In the genomic region with DNA sequence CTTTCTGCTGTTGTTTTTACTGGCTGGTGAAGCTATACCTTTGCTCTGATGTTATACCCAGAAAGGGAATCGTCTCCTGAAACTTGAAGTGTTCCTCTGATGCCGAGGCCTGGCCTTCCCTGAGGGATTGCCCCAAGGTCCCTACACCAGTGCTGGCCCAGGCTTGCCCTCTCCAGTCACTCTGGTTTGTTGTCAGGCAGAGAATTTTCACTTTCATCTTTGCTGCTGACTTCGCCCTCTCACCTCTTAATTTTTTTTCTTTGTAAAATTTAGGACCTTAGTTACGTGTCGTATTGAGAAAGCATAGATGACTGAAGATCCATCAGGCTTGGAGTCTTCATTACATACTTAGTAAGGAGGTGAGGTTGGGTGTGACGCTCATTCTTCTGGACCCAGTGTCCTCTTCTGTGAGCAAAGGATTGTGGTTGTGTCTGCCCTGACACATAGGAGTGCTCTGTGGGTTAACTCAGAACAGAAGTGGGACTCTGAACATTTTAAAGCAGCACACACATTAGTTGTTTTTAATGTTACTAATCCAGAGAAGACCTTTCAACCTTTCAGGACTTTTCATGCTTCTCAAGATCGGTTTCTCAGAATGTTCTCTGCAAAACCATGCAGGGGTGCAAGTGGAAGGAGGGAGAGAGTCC, we compare ENCODE assay signal across 10 cellular contexts. TPM values are rescaled to one million over a fixed set of nuclear protein-coding genes. Genes with fewer than 3 reads are reported as not detected.
DNase-seq lines count a peak whose midpoint lies in the region; ATAC-seq and TF ChIP-seq lines count a peak whose summit lies in the region.
"Had no signal": no experiment of that assay in that cellular context is flagged by ENCODE, and none has a peak within 500 bp of the region (broad histone marks: within the 10 kb centered on the region; RNA-seq: fewer than 3 reads in every experiment).

No MANE protein-coding gene starts in this region.

- TF ChIP-seq CTCF in GM20000 (IDR thresholded peaks at IDR 0.05; ENCODE audit: extremely low read depth, missing control alignments) (no peak), tibial nerve (IDR thresholded peaks at IDR 0.05) (no peak), HFFc6 (IDR thresholded peaks at IDR 0.05) (no peak), right atrium auricular region (IDR thresholded peaks at IDR 0.05) (no peak)

- H3K27me3 Mint-ChIP-seq in immature natural killer cell (ENCODE audit: low read depth in 3 of 3) (peaks cover 0 to 3% (median 0%) of the 10 kb centered on the region in 3 donors), HFFc6 (ENCODE audit: insufficient read depth) (no peaks in the 10 kb centered on the region)

- H3K4me1 Mint-ChIP-seq in immature natural killer cell (peaks cover 22 to 40% of the 10 kb centered on the region in 2 donors), HFFc6 (ENCODE audit: low read depth) (peaks cover 33% of the 10 kb centered on the region)

- H3K27ac ChIP-seq in tibial nerve (no peak overlapping the region), right atrium auricular region (no peak overlapping the region)
- H3K27ac ChIP-seq: adrenal gland had no signal

- H3K4me1 ChIP-seq in tibial nerve (no peaks in the 10 kb centered on the region), right atrium auricular region (peaks cover 0 to 8% of the 10 kb centered on the region in 2 donors)
- H3K4me1 ChIP-seq: adrenal gland had no signal

- H3K27me3 ChIP-seq in tibial nerve (no peaks in the 10 kb centered on the region), right atrium auricular region (no peaks in the 10 kb centered on the region)
- H3K27me3 ChIP-seq: adrenal gland had no signal

- no peak for TF ChIP-seq POLR2A in tibial nerve (IDR thresholded peaks at IDR 0.05)

- H3K4me3 ChIP-seq in tibial nerve (no peak overlapping the region), right atrium auricular region (no peak overlapping the region)
- H3K4me3 ChIP-seq: adrenal gland had no signal

- H3K36me3 ChIP-seq in tibial nerve (no peaks in the 10 kb centered on the region), right atrium auricular region (no peaks in the 10 kb centered on the region)
- H3K36me3 ChIP-seq: adrenal gland had no signal

- no peak for TF ChIP-seq EP300 in tibial nerve (IDR thresholded peaks at IDR 0.05)

- no peaks in the 10 kb centered on the region for H3K9me3 ChIP-seq in tibial nerve
- H3K9me3 ChIP-seq in right atrium auricular region: no peaks in the 10 kb centered on the region
- H3K9me3 ChIP-seq: adrenal gland had no signal

- H3K4me3 Mint-ChIP-seq in immature natural killer cell: peak overlapping the region in 1 of 5 donors; percentile 27
- H3K4me3 Mint-ChIP-seq in HFFc6: no peak overlapping the region

- no peaks in the 10 kb centered on the region for H3K36me3 Mint-ChIP-seq in immature natural killer cell
- no peaks in the 10 kb centered on the region; the same call in 1 of the 2 replicates for H3K36me3 Mint-ChIP-seq in HFFc6 (ENCODE audit: low read depth)

- DNase-seq in GM20000 (ENCODE audit: low spot score): peak; percentile 66
- DNase-seq in immature natural killer cell: no peak
- no peak for DNase-seq in tibial nerve (ENCODE audit: low spot score in 2 of 2)
- no peak for DNase-seq in HFFc6
- no peak for DNase-seq in right atrium auricular region (ENCODE audit: low spot score)
- DNase-seq: NCI-H187 had no signal

- ATAC-seq in GM18517 (IDR thresholded peaks at IDR 0.05; ENCODE audit: unreplicated experiment): peak; percentile 57
- peak; percentile 61 for ATAC-seq in HG03354 (IDR thresholded peaks at IDR 0.05; ENCODE audit: poor library complexity, severe bottlenecking, unreplicated experiment)
- no peak for ATAC-seq in HG02970 (IDR thresholded peaks at IDR 0.05; ENCODE audit: low FRiP score, unreplicated experiment)

- WGBS in tibial nerve, 2 donors: 86% methylated on average over 7 of the region's 7 CpGs

- H3K27ac Mint-ChIP-seq in immature natural killer cell: peak overlapping the region in 5 of 6 donors; percentile 4 to 77 (median 17)
- H3K27ac Mint-ChIP-seq in HFFc6: no peak overlapping the region

- no peaks in the 10 kb centered on the region for H3K9me3 Mint-ChIP-seq in immature natural killer cell
- H3K9me3 Mint-ChIP-seq in HFFc6: no peaks in the 10 kb centered on the region

RNA-seq across cellular contexts. Expression of gene TULP4, which starts 45.4 kb away (rescaled TPM):
- polyA plus RNA-seq in immature natural killer cell: 10 to 100 TPM; 19.0 to 46.9 (median 22.2) TPM
- 100 to 1,000 TPM in 2 of 4 donors, 10 to 100 TPM in 2; 91.2 to 109 (median 101) TPM for total RNA-seq in tibial nerve
- 10 to 100 TPM; 48.4 to 55.2 (median 51.8) TPM for total RNA-seq in HFFc6 (2021; fragmentation: NEBNext Ultra II Directional; extraction: Animal tissue kit (Norgen Biotek cat#: 25700))
- total RNA-seq in right atrium auricular region: 100 to 1,000 TPM; 140 to 199 TPM
